8 cellular contexts compared by ENCODE assay signal in genomic region chr17:80260791-80261158, GRCh38.
DNase-seq lines count a peak whose midpoint lies in the region; ATAC-seq lines count a peak whose summit lies in the region.

RNF213 (plus strand) TSS chr17:80260852; CDS start chr17:80263682, 2,830 bp downstream.

- peak within 1 kb of the TSS; percentile 99 for H3K9ac ChIP-seq in HUES6 (ENCODE audit: low read length)

- H3K27ac ChIP-seq in HUES6 (ENCODE audit: low read depth, low read length): peak within 1 kb of the TSS; percentile 99
- H3K27ac ChIP-seq in caudate nucleus (ENCODE audit: low read depth, low read length): peak within 1 kb of the TSS; percentile 89

- H3K4me1 ChIP-seq in HUES6 (ENCODE audit: control insufficient read depth, insufficient read depth, low read length): peaks cover 45% of the 10 kb centered on the region

- H3K36me3 ChIP-seq in HUES6 (ENCODE audit: control insufficient read depth, insufficient read depth, low read length): peaks cover 9% of the 10 kb centered on the region

- no peak for ATAC-seq in activated CD4-positive, CD25-positive, alpha-beta regulatory T cell treated with anti-CD3 and anti-CD28 coated beads, Interleukin-2, amount 50 U/mL, for 24 hours

- peak within 1 kb of the TSS; percentile 87 for H3K4me3 ChIP-seq in HUES6 (ENCODE audit: low read depth, low read length)

- H3K9me3 ChIP-seq in HUES6 (ENCODE audit: control insufficient read depth, insufficient read depth, low read depth, low read length): no peaks in the 10 kb centered on the region

- peak; percentile 27 to 53 (median 34) for DNase-seq in activated CD4-positive, CD25-positive, alpha-beta regulatory T cell (lab: John Stamatoyannopoulos, UW)
- DNase-seq in T1000 (lab: John Stamatoyannopoulos, UW) (peak; percentile 11), caudate nucleus (lab: John Stamatoyannopoulos, UW) (peak in 15 of 61 donors; percentile 20 to 59 (median 42)), iris pigment epithelial cell (ENCODE audit: low read depth) (peak; percentile 41), GF-D8 (lab: John Stamatoyannopoulos, UW) (no peak)
- peak; percentile 47 for DNase-seq in stimulated activated CD4-positive, alpha-beta T cell treated with anti-CD3 and anti-CD28 coated beads, Interleukin-1b, Interleukin-23, amount 100 ng/mL, for 48 hours

- H3K27me3 ChIP-seq in HUES6 (ENCODE audit: control insufficient read depth, insufficient read depth, low read length): no peaks in the 10 kb centered on the region
